Comparison of ENCODE assay signal across 1 cellular context in the genomic region with DNA sequence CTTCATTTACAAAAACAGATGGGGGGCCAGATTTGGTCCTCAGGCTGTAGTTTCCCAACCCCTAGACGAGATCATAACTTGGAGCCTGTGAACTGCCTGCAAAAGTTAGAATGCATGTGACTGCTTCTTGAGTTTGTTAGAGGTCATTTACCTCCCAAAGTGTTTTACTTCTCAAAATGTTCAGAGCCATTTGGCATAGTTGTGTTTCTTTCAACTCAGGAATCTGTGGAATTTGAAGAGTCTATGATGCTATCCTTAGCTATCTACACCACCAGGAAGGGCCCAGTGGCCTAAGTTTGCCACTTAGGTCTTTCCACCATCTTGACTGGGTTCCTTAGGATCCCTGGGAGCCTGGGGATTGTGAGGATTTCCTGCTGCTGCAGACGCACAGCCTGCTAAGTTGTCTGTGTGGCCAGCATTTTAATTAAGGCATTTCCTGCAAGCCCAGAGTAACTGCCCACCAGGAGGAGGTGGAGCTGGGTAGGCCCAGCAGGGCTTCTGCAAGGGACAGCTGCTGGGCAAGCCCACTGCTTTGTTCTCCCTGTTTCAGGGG.
TF ChIP-seq lines count a peak whose summit lies in the region.

No MANE protein-coding gene starts in this region.

TF ChIP-seq in IMR-90, 13 proteins besides CTCF, POLR2A, EP300 and RAD21 (continued from another document):
- TF ChIP-seq, protein P1, sequence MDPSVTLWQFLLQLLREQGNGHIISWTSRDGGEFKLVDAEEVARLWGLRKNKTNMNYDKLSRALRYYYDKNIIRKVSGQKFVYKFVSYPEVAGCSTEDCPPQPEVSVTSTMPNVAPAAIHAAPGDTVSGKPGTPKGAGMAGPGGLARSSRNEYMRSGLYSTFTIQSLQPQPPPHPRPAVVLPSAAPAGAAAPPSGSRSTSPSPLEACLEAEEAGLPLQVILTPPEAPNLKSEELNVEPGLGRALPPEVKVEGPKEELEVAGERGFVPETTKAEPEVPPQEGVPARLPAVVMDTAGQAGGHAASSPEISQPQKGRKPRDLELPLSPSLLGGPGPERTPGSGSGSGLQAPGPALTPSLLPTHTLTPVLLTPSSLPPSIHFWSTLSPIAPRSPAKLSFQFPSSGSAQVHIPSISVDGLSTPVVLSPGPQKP (IDR thresholded peaks at IDR 0.05; ENCODE audit: borderline replicate concordance, low read depth, low read length), result no peak
- TF ChIP-seq RFX5 (IDR thresholded peaks at IDR 0.05; ENCODE audit: low read depth, low read length) (no peak), BHLHE40 (IDR thresholded peaks at IDR 0.05; ENCODE audit: low read depth, low read length) (no peak), MXI1 (IDR thresholded peaks at IDR 0.05; ENCODE audit: borderline replicate concordance, low read depth, low read length) (no peak), RCOR1 (IDR thresholded peaks at IDR 0.05; ENCODE audit: insufficient replicate concordance, low read length) (no peak), CEBPB (IDR thresholded peaks at IDR 0.05; ENCODE audit: low read depth, low read length) (no peak), MAFK (IDR thresholded peaks at IDR 0.05; ENCODE audit: low read depth, low read length) (no peak)
- TF ChIP-seq, protein P2, sequence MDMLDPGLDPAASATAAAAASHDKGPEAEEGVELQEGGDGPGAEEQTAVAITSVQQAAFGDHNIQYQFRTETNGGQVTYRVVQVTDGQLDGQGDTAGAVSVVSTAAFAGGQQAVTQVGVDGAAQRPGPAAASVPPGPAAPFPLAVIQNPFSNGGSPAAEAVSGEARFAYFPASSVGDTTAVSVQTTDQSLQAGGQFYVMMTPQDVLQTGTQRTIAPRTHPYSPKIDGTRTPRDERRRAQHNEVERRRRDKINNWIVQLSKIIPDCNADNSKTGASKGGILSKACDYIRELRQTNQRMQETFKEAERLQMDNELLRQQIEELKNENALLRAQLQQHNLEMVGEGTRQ (IDR thresholded peaks at IDR 0.05; ENCODE audit: low read depth, low read length), result no peak
